In the genomic region with DNA sequence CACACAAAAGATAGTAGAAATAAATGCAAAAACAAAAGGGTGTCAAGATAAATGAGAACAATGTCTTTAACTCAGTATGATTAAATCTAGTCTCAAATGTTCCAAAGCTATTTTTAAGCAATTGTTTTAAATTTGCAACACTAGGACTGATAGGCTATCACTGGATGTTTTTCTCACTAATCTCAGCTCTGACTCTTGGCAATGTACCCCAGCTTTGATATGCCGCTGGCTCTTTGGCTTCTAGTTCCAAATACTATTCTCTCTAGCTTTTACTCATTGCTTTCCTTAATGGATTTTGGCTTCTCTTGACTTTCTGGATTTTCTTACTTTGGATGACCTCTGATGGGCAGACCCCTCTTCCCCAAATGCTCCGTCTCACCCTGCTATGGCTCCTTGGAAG, we compare ENCODE assay signal across 19 cellular contexts.
DNase-seq lines count a peak whose midpoint lies in the region; ATAC-seq and TF ChIP-seq lines count a peak whose summit lies in the region.
"Had no signal": no experiment of that assay in that cellular context is flagged by ENCODE, and none has a peak within 500 bp of the region (broad histone marks: within the 10 kb centered on the region; RNA-seq: fewer than 3 reads in every experiment).

No MANE protein-coding gene starts in this region.

- CTCF ChIA-PET in A673 (lab: Charles Lee) = no interaction called here

- 54 to 56% methylated on average over 2 of the region's 2 CpGs for WGBS in body of pancreas, 2 donors
- 23 to 55% (median 50%) methylated on average over 2 of the region's 2 CpGs for WGBS in stomach, 5 donors
- WGBS in sigmoid colon, 2 donors = 94% methylated on average over 2 of the region's 2 CpGs
- 59 to 77% methylated on average over 2 of the region's 2 CpGs for WGBS in GM23248 (ENCODE audit: low coverage in 1 of 2, low lambda C conversion rate in 2 of 2, missing lambda C conversion rate in 2 of 2), 2 experiments

- H3K4me2 ChIP-seq in GM23338 = no peak overlapping the region
- H3K4me2 ChIP-seq in GM23248 (ENCODE audit: unreplicated experiment) = no peak overlapping the region
- H3K4me2 ChIP-seq: BLaER1 treated with 17β-estradiol and CSF1 and Interleukin-3, amounts not matched to agents 10 nM and 100 nM had no signal

- H3K27me3 ChIP-seq in A673 (replicated peaks; ENCODE audit: insufficient read depth, low read depth, low read length, poor library complexity) = no peaks in the 10 kb centered on the region
- H3K27me3 ChIP-seq in GM23338 (ENCODE audit: insufficient read depth) = no peaks in the 10 kb centered on the region
- no peaks in the 10 kb centered on the region for H3K27me3 ChIP-seq in body of pancreas
- H3K27me3 ChIP-seq in stomach = no peaks in the 10 kb centered on the region
- H3K27me3 ChIP-seq in sigmoid colon = no peaks in the 10 kb centered on the region
- H3K27me3 ChIP-seq in GM23248 (replicated peaks; ENCODE audit: insufficient read depth) = no peaks in the 10 kb centered on the region
- H3K27me3 ChIP-seq: BE2C; BLaER1 treated with 17β-estradiol and CSF1 and Interleukin-3, amounts not matched to agents 10 nM and 100 nM had no signal

- H4K20me1 ChIP-seq in GM23338 (replicated peaks; ENCODE audit: insufficient read depth) = no peaks in the 10 kb centered on the region
- H4K20me1 ChIP-seq in GM23248 (ENCODE audit: insufficient read depth) = no peaks in the 10 kb centered on the region
- H4K20me1 ChIP-seq: BLaER1 treated with 17β-estradiol and CSF1 and Interleukin-3, amounts not matched to agents 10 nM and 100 nM had no signal

- no peaks in the 10 kb centered on the region for H3K9me2 ChIP-seq in GM23338 (ENCODE audit: insufficient read depth)
- H3K9me2 ChIP-seq in GM23248 (ENCODE audit: insufficient read depth) = no peaks in the 10 kb centered on the region

- H3K4me1 ChIP-seq in A673 (ENCODE audit: insufficient read depth, low read length, poor library complexity, severe bottlenecking) (peaks cover 54% of the 10 kb centered on the region), GM23338 (ENCODE audit: insufficient read depth) (0 out of 2 replicates have a peak, but pooled peaks cover 4% of the 10 kb centered on the region), body of pancreas (peaks cover 17% of the 10 kb centered on the region), stomach (peaks cover 0 to 6% (median 0%) of the 10 kb centered on the region in 4 donors), sigmoid colon (no peaks in the 10 kb centered on the region), GM23248 (ENCODE audit: insufficient read depth) (peaks cover 3% of the 10 kb centered on the region; the same call in 1 of the 2 replicates)
- H3K4me1 ChIP-seq: BE2C had no signal

- no peaks in the 10 kb centered on the region; the same call in 2 of the 3 replicates for H3K9me3 Mint-ChIP-seq in GM23338
- H3K9me3 Mint-ChIP-seq: CD4-positive, alpha-beta T cell had no signal

- intact Hi-C loops in A673 (cut with micrococcal nuclease; ENCODE audit: unreplicated experiment) = loop anchor here (10.0 kb wide), 1 partner anchor 83 kb away; no protein-coding TSS in a partner anchor
- intact Hi-C loops in body of pancreas (cut with DNase I) = no loop called here
- intact Hi-C loops in stomach (cut with DNase I; ENCODE audit: low total_unique reads) = no loop called here
- intact Hi-C loops in sigmoid colon (cut with DNase I) = no loop called here

- H3K4me3 ChIP-seq in A673 (ENCODE audit: low read depth, low read length, poor library complexity, severe bottlenecking) (no peak overlapping the region), GM23338 (no peak overlapping the region), body of pancreas (no peak overlapping the region), stomach (no peak overlapping the region), sigmoid colon (no peak overlapping the region), GM23248 (no peak overlapping the region)
- H3K4me3 ChIP-seq: BLaER1 treated with 17β-estradiol and CSF1 and Interleukin-3, amounts not matched to agents 10 nM and 100 nM; GM12878 had no signal

- no peak overlapping the region for H3K9ac ChIP-seq in GM23248
- H3K9ac ChIP-seq: BLaER1 treated with 17β-estradiol and CSF1 and Interleukin-3, amounts not matched to agents 10 nM and 100 nM had no signal

- no peak overlapping the region for H3K4me3 Mint-ChIP-seq in GM23338
- H3K4me3 Mint-ChIP-seq: CD14-positive monocyte; CD4-positive, alpha-beta T cell; CD8-positive, alpha-beta memory T cell had no signal

- peak overlapping the region; percentile 24; the same call in 1 of the 2 replicates for H3K27ac Mint-ChIP-seq in GM23338
- H3K27ac Mint-ChIP-seq: CD14-positive monocyte; CD4-positive, alpha-beta T cell; CD8-positive, alpha-beta memory T cell had no signal

- H3K36me3 Mint-ChIP-seq in GM23338 (ENCODE audit: low read depth) = no peaks in the 10 kb centered on the region
- H3K36me3 Mint-ChIP-seq: CD14-positive monocyte; CD8-positive, alpha-beta memory T cell had no signal

- H3K79me2 ChIP-seq in GM23338 (replicated peaks; ENCODE audit: insufficient read depth) (no peaks in the 10 kb centered on the region), GM23248 (ENCODE audit: insufficient read depth) (no peaks in the 10 kb centered on the region)

- H3K9me3 ChIP-seq in A673 (ENCODE audit: low read depth, low read length, poor library complexity, severe bottlenecking) (no peaks in the 10 kb centered on the region), body of pancreas (no peaks in the 10 kb centered on the region), stomach (no peaks in the 10 kb centered on the region), sigmoid colon (no peaks in the 10 kb centered on the region), GM23248 (ENCODE audit: low read depth) (no peaks in the 10 kb centered on the region)
- H3K9me3 ChIP-seq: BE2C; BLaER1 treated with 17β-estradiol and CSF1 and Interleukin-3, amounts not matched to agents 10 nM and 100 nM had no signal

- H3K4me1 Mint-ChIP-seq in GM23338 = peaks cover 18% of the 10 kb centered on the region
- H3K4me1 Mint-ChIP-seq: CD14-positive monocyte; CD8-positive, alpha-beta memory T cell had no signal

- H3F3A ChIP-seq in GM23338 (replicated peaks; ENCODE audit: low read depth) = no peaks in the 10 kb centered on the region
- no peaks in the 10 kb centered on the region for H3F3A ChIP-seq in GM23248 (ENCODE audit: insufficient read depth)

- H3K27ac ChIP-seq in A673 (ENCODE audit: low read depth, low read length, poor library complexity, severe bottlenecking) = peak overlapping the region; percentile 1
- H3K27ac ChIP-seq in GM23338 (ENCODE audit: low read depth) = no peak overlapping the region
- H3K27ac ChIP-seq in body of pancreas = no peak overlapping the region
- H3K27ac ChIP-seq in stomach = no peak overlapping the region
- H3K27ac ChIP-seq in sigmoid colon = no peak overlapping the region
- H3K27ac ChIP-seq in GM23248 = no peak overlapping the region
- H3K27ac ChIP-seq: BLaER1 treated with 17β-estradiol and CSF1 and Interleukin-3, amounts not matched to agents 10 nM and 100 nM had no signal

- BruUV-seq in A673 (replicated peaks; lab: Mats Ljungman, UMichigan) = no TSS peak

- H3K36me3 ChIP-seq in A673 (ENCODE audit: insufficient read depth, low read length, poor library complexity, severe bottlenecking) (no peaks in the 10 kb centered on the region), GM23338 (ENCODE audit: insufficient read depth) (no peaks in the 10 kb centered on the region), body of pancreas (replicated peaks in 1 of 2; ENCODE audit: insufficient read depth in 1 of 2, low read depth in 2 of 2) (no peaks in the 10 kb centered on the region), stomach (no peaks in the 10 kb centered on the region), sigmoid colon (no peaks in the 10 kb centered on the region), GM23248 (ENCODE audit: low read depth) (no peaks in the 10 kb centered on the region)
- H3K36me3 ChIP-seq: BE2C; BLaER1 treated with 17β-estradiol and CSF1 and Interleukin-3, amounts not matched to agents 10 nM and 100 nM had no signal

- in situ Hi-C loops in GM23248 (cut with MboI) = no loop called here

- TF ChIP-seq EP300 in stomach (IDR thresholded peaks at IDR 0.05) = no peak
- no peak for TF ChIP-seq EP300 in sigmoid colon (IDR thresholded peaks at IDR 0.05)

- POLR2A ChIA-PET in A673 (lab: Charles Lee; ENCODE audit: low non-redundant PET) = interaction anchor here (0.5 kb wide), 1 partner anchor 38 kb away, joined by 9 read pairs; no protein-coding TSS in a partner anchor

- no peak for TF ChIP-seq POLR2A in body of pancreas (IDR thresholded peaks at IDR 0.05)
- no peak for TF ChIP-seq POLR2A in stomach (IDR thresholded peaks at IDR 0.05)
- no peak for TF ChIP-seq POLR2A in sigmoid colon (IDR thresholded peaks at IDR 0.05)

- no peak for ATAC-seq in GM23338
- no peak for ATAC-seq in body of pancreas
- ATAC-seq: GM12878, HCT116 had no signal

- DNase-seq in A673 (ENCODE audit: low spot score) (no peak), GM23338 (ENCODE audit: low spot score) (no peak), body of pancreas (peak; percentile 21 to 62 (median 36)), stomach (peak; percentile 57), sigmoid colon (no peak), GM23248 (no peak)
- DNase-seq: AML-193; BE2C; CD4-positive, alpha-beta T cell; CD8-positive, alpha-beta memory T cell; DMS 273 treated with DMSO at 0.1 percent for 48 hours; DMS79; EL; GDM1; H7 had no signal

- TF ChIP-seq CTCF in A673 (conservative IDR thresholded peaks at IDR 0.05; ENCODE audit: low read depth, low read length) = no peak
- no peak for TF ChIP-seq CTCF in GM23338 (conservative IDR thresholded peaks at IDR 0.05; ENCODE audit: low read depth in 2 of 2)
- TF ChIP-seq CTCF in body of pancreas (IDR thresholded peaks at IDR 0.05) = no peak
- TF ChIP-seq CTCF in stomach (IDR thresholded peaks at IDR 0.05) = no peak
- TF ChIP-seq CTCF in sigmoid colon (IDR thresholded peaks at IDR 0.05) = no peak

- no peaks in the 10 kb centered on the region for H3K27me3 Mint-ChIP-seq in GM23338 (ENCODE audit: insufficient read depth, low read depth, poor library complexity)
- H3K27me3 Mint-ChIP-seq: CD4-positive, alpha-beta T cell had no signal

- H2AFZ ChIP-seq in GM23338 (no peak overlapping the region), GM23248 (no peak overlapping the region)

TF ChIP-seq in GM23338, 12 proteins besides CTCF, POLR2A, EP300 and RAD21 (continues in another document):
- TF ChIP-seq JUNB (IDR thresholded peaks at IDR 0.05; ENCODE audit: unreplicated experiment) (no peak), CREB1 (CRISPR knock-in tag; IDR thresholded peaks at IDR 0.05; ENCODE audit: low read depth) (no peak), POLR2AphosphoS5 (IDR thresholded peaks at IDR 0.05; ENCODE audit: low read depth) (no peak), ZNF331 (CRISPR knock-in tag; IDR thresholded peaks at IDR 0.05; ENCODE audit: low read depth) (no peak), ZNF114 (CRISPR knock-in tag; IDR thresholded peaks at IDR 0.05) (no peak), NANOG (IDR thresholded peaks at IDR 0.05; ENCODE audit: borderline replicate concordance) (no peak), STAT1 (IDR thresholded peaks at IDR 0.05; ENCODE audit: unreplicated experiment) (no peak)

Comparison
In these comparisons a context has a peak if more than half of its experiments do, and no peak if none do; other contexts are left out.
1. DNase-seq: peak in body of pancreas (4 of 4) and stomach (single experiment); none in A673 (single experiment), GM23338 (single experiment), sigmoid colon (single experiment) and GM23248 (single experiment).